ENCODE assay signal across 11 cellular contexts in the genomic region with DNA sequence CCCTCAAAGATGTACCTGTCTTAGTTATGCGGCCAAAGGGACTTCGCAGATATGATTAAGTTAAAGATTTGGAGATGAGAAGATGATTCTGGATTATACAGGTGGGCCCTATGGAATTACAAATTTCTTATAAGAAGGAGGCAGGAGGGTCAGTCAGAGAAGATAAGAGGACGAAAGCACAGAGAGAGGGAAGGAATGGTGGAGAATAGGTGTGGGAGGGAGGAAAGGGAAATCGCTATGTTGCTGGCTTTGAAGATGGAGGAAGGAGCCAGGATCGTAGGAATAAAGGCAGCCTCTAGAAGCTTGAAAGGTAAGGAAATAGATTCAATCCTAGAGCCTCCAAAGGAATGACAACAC. TPM values are rescaled to one million over a fixed set of nuclear protein-coding genes. Genes with fewer than 3 reads are reported as not detected.
DNase-seq lines count a peak whose midpoint lies in the region; ATAC-seq, FAIRE-seq and TF ChIP-seq lines count a peak whose summit lies in the region.
"Had no signal": no experiment of that assay in that cellular context is flagged by ENCODE, and none has a peak within 500 bp of the region (broad histone marks: within the 10 kb centered on the region; RNA-seq: fewer than 3 reads in every experiment).

No MANE protein-coding gene starts in this region.

- dilution Hi-C loops in endothelial cell of umbilical vein (cut with MboI; ENCODE audit: extremely low pct_ligation_motif_present, low sequenced_read_pairs): no loop called here

- TF ChIP-seq POLR2A in endothelial cell of umbilical vein (IDR thresholded peaks at IDR 0.05; ENCODE audit: low read depth, low read length): no peak

- intact Hi-C loops in PC-3 (cut with micrococcal nuclease) (no loop called here), endothelial cell of umbilical vein (cut with micrococcal nuclease) (no loop called here), left colon (cut with DNase I, micrococcal nuclease) (loop anchor here in 1 of 2 donors (10.0 kb wide), 1 partner anchor 84 kb away; no protein-coding TSS in a partner anchor)

- DNase-seq in PC-3: no peak
- DNase-seq in endothelial cell of umbilical vein (ENCODE audit: low read depth, low spot score): no peak
- no peak for DNase-seq in progenitor cell of endocrine pancreas (ENCODE audit: low spot score, unreplicated experiment)
- DNase-seq in hepatic stellate cell (ENCODE audit: low spot score): no peak
- no peak for DNase-seq in left colon
- DNase-seq in stimulated activated CD8-positive, alpha-beta memory T cell treated with anti-CD3 and anti-CD28 coated beads, Interleukin-4, amount 100 ng/mL, for 48 hours: no peak
- DNase-seq: NCI-H510A; stimulated activated CD4-positive, alpha-beta T cell treated with anti-CD3 and anti-CD28 coated beads, Interleukin-2, amount 100 ng/mL, for 24 hours had no signal

- H3K9me3 Mint-ChIP-seq in progenitor cell of endocrine pancreas (ENCODE audit: low read depth): no peaks in the 10 kb centered on the region

- no peaks in the 10 kb centered on the region for H3F3A ChIP-seq in PC-3 (ENCODE audit: low read length, unreplicated experiment)

- H3K4me3 Mint-ChIP-seq in progenitor cell of endocrine pancreas (ENCODE audit: low read depth): peak overlapping the region; percentile 99

- H3K27ac Mint-ChIP-seq in progenitor cell of endocrine pancreas: peak overlapping the region; percentile 100

- H3K9me3 ChIP-seq in ES-I3 (ENCODE audit: control insufficient read depth, insufficient read depth, low read length): no peaks in the 10 kb centered on the region
- H3K9me3 ChIP-seq in PC-3 (ENCODE audit: low read length): no peaks in the 10 kb centered on the region
- H3K9me3 ChIP-seq in endothelial cell of umbilical vein (replicated peaks; ENCODE audit: control insufficient read depth, insufficient read depth, low read length): no peaks in the 10 kb centered on the region

- peaks cover 36% of the 10 kb centered on the region for H3K4me1 Mint-ChIP-seq in progenitor cell of endocrine pancreas (ENCODE audit: low read depth)

- H3K9ac ChIP-seq in ES-I3 (ENCODE audit: low read depth, low read length): 0 out of 2 replicates have a peak overlapping the region, but pooled peaks have one; percentile 91
- no peak overlapping the region for H3K9ac ChIP-seq in PC-3 (ENCODE audit: low read length)
- no peak overlapping the region for H3K9ac ChIP-seq in endothelial cell of umbilical vein (replicated peaks; ENCODE audit: extremely low read depth, insufficient read depth, low read length)

- H3K9me1 ChIP-seq in endothelial cell of umbilical vein (replicated peaks; ENCODE audit: control insufficient read depth, extremely low read depth, insufficient read depth, low read length): no peaks in the 10 kb centered on the region

- H3K27ac ChIP-seq in PC-3 (ENCODE audit: low read length) (no peak overlapping the region), endothelial cell of umbilical vein (ENCODE audit: insufficient read depth, low read depth, low read length) (no peak overlapping the region)

- peaks cover 29% of the 10 kb centered on the region for H4K20me1 ChIP-seq in PC-3 (ENCODE audit: low read length)
- peaks cover 3% of the 10 kb centered on the region for H4K20me1 ChIP-seq in endothelial cell of umbilical vein (replicated peaks; ENCODE audit: control insufficient read depth, extremely low read depth, insufficient read depth, low read length)

- peak overlapping the region; percentile 97; the same call in 1 of the 2 replicates for H2AFZ ChIP-seq in PC-3 (ENCODE audit: low read length)
- peak overlapping the region; percentile 80 for H2AFZ ChIP-seq in endothelial cell of umbilical vein (ENCODE audit: low read depth, low read length)

- no peaks in the 10 kb centered on the region for H3K36me3 ChIP-seq in ES-I3 (ENCODE audit: insufficient read depth, low read length)
- H3K36me3 ChIP-seq in PC-3 (ENCODE audit: low read depth, low read length): no peaks in the 10 kb centered on the region
- peaks cover 0 to 5% of the 10 kb centered on the region in 2 experiments for H3K36me3 ChIP-seq in endothelial cell of umbilical vein (ENCODE audit: control insufficient read depth in 2 of 2, extremely low read depth in 1 of 2, insufficient read depth in 2 of 2, low read length in 2 of 2)

- H3K79me2 ChIP-seq in PC-3 (ENCODE audit: low read length) (peaks cover 37% of the 10 kb centered on the region), endothelial cell of umbilical vein (ENCODE audit: control insufficient read depth, insufficient read depth, low read length) (peaks cover 31% of the 10 kb centered on the region)

- H3K27me3 ChIP-seq in PC-3 (ENCODE audit: low read length) (no peaks in the 10 kb centered on the region), endothelial cell of umbilical vein (ENCODE audit: control insufficient read depth in 2 of 2, insufficient read depth in 2 of 2, low read length in 2 of 2) (no peaks in the 10 kb centered on the region)

- FAIRE-seq in endothelial cell of umbilical vein (lab: Jason Lieb, UNC): no peak
- FAIRE-seq: bronchial epithelial cell had no signal

- POLR2A ChIA-PET in PC-3 (lab: Charles Lee; ENCODE audit: unreplicated experiment) (no interaction called here), endothelial cell of umbilical vein (lab: Charles Lee) (no interaction called here)

- ATAC-seq in PC-3 (no peak), left colon (no peak), GM19467 (IDR thresholded peaks at IDR 0.05; ENCODE audit: unreplicated experiment) (no peak)

- H3K4me1 ChIP-seq in ES-I3 (ENCODE audit: insufficient read depth, low read length) (peaks cover 10% of the 10 kb centered on the region), PC-3 (ENCODE audit: insufficient read depth, low read length) (peaks cover 9% of the 10 kb centered on the region), endothelial cell of umbilical vein (ENCODE audit: control insufficient read depth, extremely low read depth, insufficient read depth, low read length) (peaks cover 34% of the 10 kb centered on the region)

- H3K4me2 ChIP-seq in PC-3 (ENCODE audit: low read length): peak overlapping the region; percentile 97; the same call in 1 of the 2 replicates
- no peak overlapping the region for H3K4me2 ChIP-seq in endothelial cell of umbilical vein (ENCODE audit: insufficient read depth, low read length)

- CTCF ChIA-PET in PC-3 (lab: Charles Lee) (interaction anchor here (0.8 kb wide), 1 partner anchor 13 kb away, joined by 4 read pairs; no protein-coding TSS in a partner anchor), endothelial cell of umbilical vein (lab: Charles Lee) (interaction anchor here (1.4 to 5.1 kb wide), 5 partner anchors 12 to 254 kb away, joined by 3 to 77 read pairs (median 8); no protein-coding TSS in a partner anchor)

- no peaks in the 10 kb centered on the region for H3K27me3 Mint-ChIP-seq in progenitor cell of endocrine pancreas

- no TSS peak for BruUV-seq in PC-3 (replicated peaks; lab: Mats Ljungman, UMichigan)
- BruUV-seq in endothelial cell of umbilical vein (replicated peaks; lab: Mats Ljungman, UMichigan): no TSS peak

- H3K36me3 Mint-ChIP-seq in progenitor cell of endocrine pancreas (ENCODE audit: insufficient read depth): peaks cover 18% of the 10 kb centered on the region

- TF ChIP-seq CTCF in PC-3 (conservative IDR thresholded peaks at IDR 0.05; ENCODE audit: low read depth, low read length) (no peak), endothelial cell of umbilical vein (IDR thresholded peaks at IDR 0.05; ENCODE audit: extremely low read depth in 1 of 2, insufficient read depth in 1 of 2, low read depth in 1 of 2, low read length in 2 of 2) (no peak), progenitor cell of endocrine pancreas (IDR thresholded peaks at IDR 0.05; ENCODE audit: unreplicated experiment) (no peak)

- no peak overlapping the region; the same call in 1 of the 2 replicates for H3K4me3 ChIP-seq in PC-3 (ENCODE audit: low read length)
- no peak overlapping the region for H3K4me3 ChIP-seq in endothelial cell of umbilical vein (replicated peaks in 1 of 3; ENCODE audit: insufficient read depth in 1 of 3, low read depth in 1 of 3, low read length in 3 of 3)

- H3K9me2 ChIP-seq in PC-3 (replicated peaks; ENCODE audit: low read length): no peaks in the 10 kb centered on the region

TF ChIP-seq in endothelial cell of umbilical vein, 7 proteins besides CTCF, POLR2A, EP300 and RAD21 (continues in another document):
- TF ChIP-seq EZH2 (IDR thresholded peaks at IDR 0.05; ENCODE audit: borderline replicate concordance, low read depth, low read length, severe bottlenecking): no peak
- no peak for TF ChIP-seq MYC (IDR thresholded peaks at IDR 0.05; ENCODE audit: low read depth, low read length)
- no peak for TF ChIP-seq GATA2 (IDR thresholded peaks at IDR 0.05; ENCODE audit: insufficient read depth, insufficient read length, low read depth, low read length)
- TF ChIP-seq, protein P1, sequence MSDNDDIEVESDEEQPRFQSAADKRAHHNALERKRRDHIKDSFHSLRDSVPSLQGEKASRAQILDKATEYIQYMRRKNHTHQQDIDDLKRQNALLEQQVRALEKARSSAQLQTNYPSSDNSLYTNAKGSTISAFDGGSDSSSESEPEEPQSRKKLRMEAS (IDR thresholded peaks at IDR 0.05; ENCODE audit: insufficient read depth, insufficient read length): no peak
- TF ChIP-seq POLR2AphosphoS5 (IDR thresholded peaks at IDR 0.05; ENCODE audit: insufficient read depth, low read depth, low read length): no peak

RNA-seq across cellular contexts. Expression of gene TSPYL1, which starts 1.2 kb away (rescaled TPM):
- total RNA-seq in PC-3 (2014; rRNA removed) (35.1 and 38.8 TPM in 2 replicates), endothelial cell of umbilical vein (54.5 and 57.3 TPM in 2 replicates), progenitor cell of endocrine pancreas (101 and 102 TPM in 2 replicates), left colon (10 to 100 TPM; 70.1 to 80.1 TPM)
- 28.7 and 32.1 TPM in 2 replicates for polyA plus RNA-seq in endothelial cell of umbilical vein
- 22.7 and 22.8 TPM in 2 replicates for polyA plus RNA-seq in endothelial cell of umbilical vein (2011; cell fraction: cytosol; rRNA removed)
- 16.6 and 18.5 TPM in 2 replicates for polyA plus RNA-seq in endothelial cell of umbilical vein (2011; cell fraction: nucleus; rRNA removed)
- 30.1 and 38.2 TPM in 2 replicates for polyA plus RNA-seq in endothelial cell of umbilical vein (2012)
- polyA minus RNA-seq in endothelial cell of umbilical vein: 94.4 and 108 TPM in 2 replicates
- polyA minus RNA-seq in endothelial cell of umbilical vein (2011; cell fraction: cytosol; rRNA and poly(A)+ RNA removed): 47.3 TPM
- polyA minus RNA-seq in endothelial cell of umbilical vein (2011; cell fraction: nucleus; rRNA and poly(A)+ RNA removed): 22.3 and 26.4 TPM in 2 replicates

RNA-seq across cellular contexts. Expression of gene TSPYL4, which starts 27.1 kb away (rescaled TPM):
- total RNA-seq in PC-3 (2014; rRNA removed) (8.0 and 10.1 TPM in 2 replicates), endothelial cell of umbilical vein (24.5 and 34.4 TPM in 2 replicates), progenitor cell of endocrine pancreas (69.0 and 72.1 TPM in 2 replicates), left colon (1 to 10 TPM; 5.7 to 7.5 TPM)
- polyA plus RNA-seq in endothelial cell of umbilical vein: 43.1 and 45.5 TPM in 2 replicates
- 27.5 and 32.1 TPM in 2 replicates for polyA plus RNA-seq in endothelial cell of umbilical vein (2011; cell fraction: cytosol; rRNA removed)
- polyA plus RNA-seq in endothelial cell of umbilical vein (2011; cell fraction: nucleus; rRNA removed): 75.8 and 97.1 TPM in 2 replicates
- polyA plus RNA-seq in endothelial cell of umbilical vein (2012): 16.1 and 18.4 TPM in 2 replicates
- polyA minus RNA-seq in endothelial cell of umbilical vein: 57.3 and 61.9 TPM in 2 replicates
- polyA minus RNA-seq in endothelial cell of umbilical vein (2011; cell fraction: cytosol; rRNA and poly(A)+ RNA removed): 3.1 TPM
- polyA minus RNA-seq in endothelial cell of umbilical vein (2011; cell fraction: nucleus; rRNA and poly(A)+ RNA removed): 30.5 and 40.3 TPM in 2 replicates
